13 cellular contexts compared by ENCODE assay signal in the genomic region with DNA sequence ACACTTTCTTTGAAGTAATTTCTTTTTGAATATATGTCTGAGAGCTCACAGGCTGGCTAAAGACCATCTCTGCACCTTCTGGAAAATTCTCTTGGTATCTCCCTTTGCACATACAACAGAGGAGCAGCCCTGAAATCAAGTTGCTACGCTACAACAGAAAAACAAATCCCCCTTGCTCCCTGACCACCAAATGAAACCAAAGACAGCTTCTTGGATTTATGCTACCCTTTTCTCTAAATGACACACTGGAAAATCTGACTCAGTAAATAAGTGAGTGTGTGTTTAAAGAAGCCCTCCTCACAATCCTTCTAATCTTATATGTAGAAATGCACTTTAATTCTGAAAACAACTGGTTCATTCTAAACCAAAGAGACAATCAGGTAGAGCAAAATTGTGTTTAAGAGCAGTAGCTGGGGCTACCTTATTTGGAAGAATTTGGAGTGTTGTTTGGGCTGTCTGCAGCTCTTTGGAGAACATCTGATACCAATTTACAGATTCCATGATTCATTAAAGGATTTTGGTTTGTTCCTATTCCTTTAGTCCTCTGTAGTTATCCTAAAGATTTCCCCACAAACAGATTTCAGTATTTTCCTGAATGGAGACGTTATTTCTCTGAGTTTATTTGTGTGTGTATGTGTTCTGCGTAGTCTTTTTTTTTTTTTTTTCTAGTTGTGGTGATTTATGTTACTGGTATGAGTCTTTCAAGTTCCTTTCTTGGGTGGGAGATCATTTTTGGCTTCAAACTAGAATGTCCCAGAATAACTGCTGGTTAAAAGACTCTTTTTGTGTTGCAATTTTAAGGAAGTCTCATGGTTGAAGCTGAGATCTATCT. TPM values are rescaled to one million over a fixed set of nuclear protein-coding genes. Genes with fewer than 3 reads are reported as not detected.
DNase-seq lines count a peak whose midpoint lies in the region; ATAC-seq and TF ChIP-seq lines count a peak whose summit lies in the region.
"Had no signal": no experiment of that assay in that cellular context is flagged by ENCODE, and none has a peak within 500 bp of the region (broad histone marks: within the 10 kb centered on the region; RNA-seq: fewer than 3 reads in every experiment).

No MANE protein-coding gene starts in this region.

- no peaks in the 10 kb centered on the region for H3K36me3 Mint-ChIP-seq in activated T-cell treated with anti-CD3 and anti-CD28 coated beads, Interleukin-2, amount 50 U/mL, for 4 hours (ENCODE audit: insufficient read depth)
- H3K36me3 Mint-ChIP-seq in CD4-positive, alpha-beta memory T cell = peaks cover 0 to 3% of the 10 kb centered on the region in 2 donors

- no peaks in the 10 kb centered on the region for H3K36me3 ChIP-seq in SJSA1
- H3K36me3 ChIP-seq in CD4-positive, alpha-beta memory T cell (ENCODE audit: insufficient read depth, low read length) = no peaks in the 10 kb centered on the region
- H3K36me3 ChIP-seq: left ventricle myocardium inferior had no signal

- no peak for TF ChIP-seq CTCF in fibroblast of mammary gland (conservative IDR thresholded peaks at IDR 0.05; ENCODE audit: control insufficient read depth, insufficient read depth, low read depth, low read length)

- intact Hi-C loops in CD4-positive, alpha-beta memory T cell (cut with micrococcal nuclease) = no loop called here

- no peaks in the 10 kb centered on the region for H3K27me3 ChIP-seq in SJSA1 (replicated peaks)
- H3K27me3 ChIP-seq in CD4-positive, alpha-beta memory T cell (ENCODE audit: insufficient read depth, low read length) = no peaks in the 10 kb centered on the region

- DNase-seq in activated T-cell treated with anti-CD3 and anti-CD28 coated beads, Interleukin-2, amount 50 U/mL, for 4 hours = no peak
- DNase-seq in activated T-cell treated with anti-CD3 and anti-CD28 coated beads, Interleukin-2, amount 50 U/mL, for 48 hours = no peak
- DNase-seq in SJSA1 (ENCODE audit: low read depth in 1 of 2, low spot score in 2 of 2) (peak in 1 of 2 experiments; percentile 90), fibroblast of mammary gland (ENCODE audit: low read depth) (peak; percentile 87), UCSD-AML1 (lab: John Stamatoyannopoulos, UW; ENCODE audit: unreplicated experiment) (no peak), NCI-H748 (lab: John Stamatoyannopoulos, UW; ENCODE audit: unreplicated experiment) (no peak)
- DNase-seq in stimulated activated naive CD8-positive, alpha-beta T cell treated with anti-CD3 and anti-CD28 coated beads, Interleukin-15, amount 100 ng/mL, for 72 hours = peak; percentile 9 to 34
- DNase-seq in CD4-positive, alpha-beta memory T cell = no peak
- DNase-seq: activated CD8-positive, alpha-beta memory T cell treated with anti-CD3 and anti-CD28 coated beads for 24 hours; effector memory CD4-positive, alpha-beta T cell; left ventricle myocardium inferior had no signal

- H3K9me3 Mint-ChIP-seq in activated T-cell treated with anti-CD3 and anti-CD28 coated beads, Interleukin-2, amount 50 U/mL, for 4 hours = no peaks in the 10 kb centered on the region
- peaks cover 0 to 6% of the 10 kb centered on the region in 2 donors for H3K9me3 Mint-ChIP-seq in stimulated activated naive CD8-positive, alpha-beta T cell treated with anti-CD3 and anti-CD28 coated beads, Interleukin-15, amount 100 ng/mL, for 72 hours
- peaks cover 0 to 8% (median 4%) of the 10 kb centered on the region in 8 donors for H3K9me3 Mint-ChIP-seq in CD4-positive, alpha-beta memory T cell

- H3K4me3 ChIP-seq in SJSA1 = no peak overlapping the region
- H3K4me3 ChIP-seq in fibroblast of mammary gland (ENCODE audit: control insufficient read depth, low read depth, low read length) = peak overlapping the region; percentile 1
- no peak overlapping the region for H3K4me3 ChIP-seq in CD4-positive, alpha-beta memory T cell (ENCODE audit: low read length in 2 of 2)
- H3K4me3 ChIP-seq: left ventricle myocardium inferior had no signal

- no peak overlapping the region for H3K4me3 Mint-ChIP-seq in activated T-cell treated with anti-CD3 and anti-CD28 coated beads, Interleukin-2, amount 50 U/mL, for 4 hours
- peak overlapping the region; percentile 18 to 47 for H3K4me3 Mint-ChIP-seq in stimulated activated naive CD8-positive, alpha-beta T cell treated with anti-CD3 and anti-CD28 coated beads, Interleukin-15, amount 100 ng/mL, for 72 hours
- no peak overlapping the region for H3K4me3 Mint-ChIP-seq in CD4-positive, alpha-beta memory T cell
- H3K4me3 Mint-ChIP-seq: B cell had no signal

- peaks cover 15% of the 10 kb centered on the region for H3K27me3 Mint-ChIP-seq in activated T-cell treated with anti-CD3 and anti-CD28 coated beads, Interleukin-2, amount 50 U/mL, for 4 hours (ENCODE audit: low read depth)
- H3K27me3 Mint-ChIP-seq in stimulated activated naive CD8-positive, alpha-beta T cell treated with anti-CD3 and anti-CD28 coated beads, Interleukin-15, amount 100 ng/mL, for 72 hours = peaks cover 23% of the 10 kb centered on the region
- peaks cover 4 to 8% of the 10 kb centered on the region in 2 donors for H3K27me3 Mint-ChIP-seq in CD4-positive, alpha-beta memory T cell

- CTCF ChIA-PET in CD4-positive, alpha-beta memory T cell (lab: Charles Lee; ENCODE audit: partially characterized antibody) = interaction anchor here (0.7 kb wide), 1 partner anchor 739 kb away, joined by 3 read pairs; no protein-coding TSS in a partner anchor

- peaks cover 34% of the 10 kb centered on the region for H3K4me1 ChIP-seq in SJSA1 (replicated peaks)
- H3K4me1 ChIP-seq in CD4-positive, alpha-beta memory T cell (ENCODE audit: insufficient read depth, low read length) = no peaks in the 10 kb centered on the region
- H3K4me1 ChIP-seq: left ventricle myocardium inferior had no signal

- H3K4me1 Mint-ChIP-seq in activated T-cell treated with anti-CD3 and anti-CD28 coated beads, Interleukin-2, amount 50 U/mL, for 4 hours (ENCODE audit: low read depth) = peaks cover 11% of the 10 kb centered on the region
- H3K4me1 Mint-ChIP-seq in stimulated activated naive CD8-positive, alpha-beta T cell treated with anti-CD3 and anti-CD28 coated beads, Interleukin-15, amount 100 ng/mL, for 72 hours = peaks cover 20% of the 10 kb centered on the region
- peaks cover 1 to 8% (median 6%) of the 10 kb centered on the region in 4 donors for H3K4me1 Mint-ChIP-seq in CD4-positive, alpha-beta memory T cell

- POLR2A ChIA-PET in CD4-positive, alpha-beta memory T cell (lab: Charles Lee; ENCODE audit: partially characterized antibody) = no interaction called here

- peak; percentile 47 to 57 for ATAC-seq in activated T-cell treated with anti-CD3 and anti-CD28 coated beads, Interleukin-2, amount 50 U/mL, for 4 hours
- ATAC-seq in stimulated activated naive CD8-positive, alpha-beta T cell treated with anti-CD3 and anti-CD28 coated beads, Interleukin-15, amount 100 ng/mL, for 72 hours = peak; percentile 83
- ATAC-seq: Panc1 had no signal

- peak overlapping the region; percentile 74 to 82 for H3K27ac Mint-ChIP-seq in stimulated activated naive CD8-positive, alpha-beta T cell treated with anti-CD3 and anti-CD28 coated beads, Interleukin-15, amount 100 ng/mL, for 72 hours
- no peak overlapping the region for H3K27ac Mint-ChIP-seq in CD4-positive, alpha-beta memory T cell
- H3K27ac Mint-ChIP-seq: B cell had no signal

- H3K9me3 ChIP-seq in SJSA1 (replicated peaks) = no peaks in the 10 kb centered on the region
- no peaks in the 10 kb centered on the region for H3K9me3 ChIP-seq in CD4-positive, alpha-beta memory T cell (ENCODE audit: control insufficient read depth in 1 of 2, low read length in 2 of 2)

- H3K27ac ChIP-seq in SJSA1 = peak overlapping the region; percentile 93
- no peak overlapping the region for H3K27ac ChIP-seq in CD4-positive, alpha-beta memory T cell (ENCODE audit: low read depth, low read length)
- H3K27ac ChIP-seq: left ventricle myocardium inferior had no signal

RNA-seq across cellular contexts. Expression of gene UTRN, which starts 36.4 kb away (rescaled TPM):
- total RNA-seq in activated T-cell treated with anti-CD3 and anti-CD28 coated beads, Interleukin-2, amount 50 U/mL, for 4 hours = 1 to 10 TPM; 7.7 to 8.7 (median 7.9) TPM
- total RNA-seq in SJSA1 (2014; rRNA removed; shearing (Covaris generic)) = 113 and 143 TPM in 2 replicates
- 100 to 1,000 TPM; 219 to 227 TPM for total RNA-seq in CD4-positive, alpha-beta memory T cell
- 10 to 100 TPM; 18.8 to 99.0 TPM for polyA plus RNA-seq in CD4-positive, alpha-beta memory T cell

Comparison
In these comparisons a context has a peak if more than half of its experiments do, and no peak if none do; other contexts are left out.
1. DNase-seq: peak in fibroblast of mammary gland (single experiment) and stimulated activated naive CD8-positive, alpha-beta T cell treated with anti-CD3 and anti-CD28 coated beads, Interleukin-15, amount 100 ng/mL, for 72 hours (2 of 2); none in activated T-cell treated with anti-CD3 and anti-CD28 coated beads, Interleukin-2, amount 50 U/mL, for 4 hours (single experiment), activated T-cell treated with anti-CD3 and anti-CD28 coated beads, Interleukin-2, amount 50 U/mL, for 48 hours (0 of 2), UCSD-AML1 (single experiment), NCI-H748 (single experiment) and CD4-positive, alpha-beta memory T cell (0 of 5).
2. H3K4me3 Mint-ChIP-seq: peak in stimulated activated naive CD8-positive, alpha-beta T cell treated with anti-CD3 and anti-CD28 coated beads, Interleukin-15, amount 100 ng/mL, for 72 hours (2 of 2); none in activated T-cell treated with anti-CD3 and anti-CD28 coated beads, Interleukin-2, amount 50 U/mL, for 4 hours (single experiment) and CD4-positive, alpha-beta memory T cell (0 of 8).
3. H3K27ac Mint-ChIP-seq: peak in stimulated activated naive CD8-positive, alpha-beta T cell treated with anti-CD3 and anti-CD28 coated beads, Interleukin-15, amount 100 ng/mL, for 72 hours (2 of 2); none in CD4-positive, alpha-beta memory T cell (0 of 7).
4. RNA of gene UTRN, which starts 36.4 kb away (total RNA-seq): 219 to 227 TPM in CD4-positive, alpha-beta memory T cell and 113 to 143 TPM in SJSA1; 7.7 to 8.7 TPM in activated T-cell treated with anti-CD3 and anti-CD28 coated beads, Interleukin-2, amount 50 U/mL, for 4 hours; every median in the first group is over 10 times any median in the second.